17 cellular contexts compared by ENCODE assay signal in the genomic region with DNA sequence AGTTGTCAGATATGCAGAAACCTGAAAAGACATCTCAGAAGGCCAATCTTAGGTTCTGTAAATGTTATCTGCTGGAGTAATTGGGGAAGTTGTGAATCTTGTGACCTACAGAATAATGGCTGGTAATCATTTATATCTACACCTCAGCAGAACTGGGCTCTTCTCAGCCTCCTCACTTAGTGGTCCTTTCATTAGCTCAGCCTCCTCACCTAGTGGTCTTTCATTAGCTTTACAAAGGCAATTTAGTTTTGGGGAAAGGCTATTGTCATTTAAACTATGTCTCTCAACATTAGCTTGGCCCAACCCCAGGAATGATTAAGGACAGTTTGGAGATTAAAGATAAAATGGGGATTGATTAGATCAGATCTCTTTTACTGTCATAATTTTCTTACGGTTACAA.
DNase-seq lines count a peak whose midpoint lies in the region; ATAC-seq and TF ChIP-seq lines count a peak whose summit lies in the region.
"Had no signal": no experiment of that assay in that cellular context is flagged by ENCODE, and none has a peak within 500 bp of the region (broad histone marks: within the 10 kb centered on the region; RNA-seq: fewer than 3 reads in every experiment).

No MANE protein-coding gene starts in this region.

- no peak overlapping the region for H3K23ac ChIP-seq in neuronal stem cell (ENCODE audit: low read depth, low read length, poor library complexity)

- no peak overlapping the region for H4K8ac ChIP-seq in neuronal stem cell (ENCODE audit: low read depth, low read length)

- H3K18ac ChIP-seq in neuronal stem cell (ENCODE audit: low read length) = peak overlapping the region; percentile 23

- POLR2A ChIA-PET in WTC11 (lab: Charles Lee) = no interaction called here

- H3K36me3 ChIP-seq in GM23338 (ENCODE audit: insufficient read depth) = no peaks in the 10 kb centered on the region
- peaks cover 7% of the 10 kb centered on the region; the same call in 1 of the 2 replicates for H3K36me3 ChIP-seq in iPS-20b (ENCODE audit: insufficient read depth, low read depth, low read length)
- no peaks in the 10 kb centered on the region for H3K36me3 ChIP-seq in neuronal stem cell (replicated peaks in 1 of 2; ENCODE audit: control insufficient read depth in 2 of 2, insufficient read depth in 2 of 2, low read length in 2 of 2)
- H3K36me3 ChIP-seq in adrenal gland (replicated peaks in 1 of 2) = no peaks in the 10 kb centered on the region

- no peaks in the 10 kb centered on the region for H3K27me3 Mint-ChIP-seq in GM23338 (ENCODE audit: insufficient read depth, low read depth, poor library complexity)
- H3K27me3 Mint-ChIP-seq in WTC11 (ENCODE audit: low read depth) = peaks cover 13% of the 10 kb centered on the region; the same call in 1 of the 2 replicates
- H3K27me3 Mint-ChIP-seq in activated T-helper 1 cell treated with anti-CD3 and anti-CD28 coated beads, Interleukin-12 subunit alpha, Interleukin-12 subunit beta, Interleukin-2, Interleukin-4 antibody, amounts not matched to agents 30 ng/mL and 10 ng/mL and 1 ng/mL, durations not matched to agents 14 hours and 24 hours and 36 hours (ENCODE audit: insufficient read depth) = no peaks in the 10 kb centered on the region
- H3K27me3 Mint-ChIP-seq: B cell had no signal

- no peak overlapping the region for H2AFZ ChIP-seq in GM23338
- H2AFZ ChIP-seq in neuronal stem cell (ENCODE audit: low read length) = no peak overlapping the region

- no peak overlapping the region for H2BK15ac ChIP-seq in neuronal stem cell (ENCODE audit: low read length)

- no peak for TF ChIP-seq POLR2A in adrenal gland (IDR thresholded peaks at IDR 0.05)

- H3K4me3 Mint-ChIP-seq in GM23338 = peak overlapping the region; percentile 8; the same call in 1 of the 3 replicates
- H3K4me3 Mint-ChIP-seq in WTC11 = peak overlapping the region; percentile 21; the same call in 1 of the 2 replicates
- no peak overlapping the region for H3K4me3 Mint-ChIP-seq in activated T-helper 1 cell treated with anti-CD3 and anti-CD28 coated beads, Interleukin-12 subunit alpha, Interleukin-12 subunit beta, Interleukin-2, Interleukin-4 antibody, amounts not matched to agents 30 ng/mL and 10 ng/mL and 1 ng/mL, durations not matched to agents 14 hours and 24 hours and 36 hours
- H3K4me3 Mint-ChIP-seq: B cell; CD4-positive, alpha-beta memory T cell had no signal

- H3K4me3 ChIP-seq in GM23338 = no peak overlapping the region
- peak overlapping the region; percentile 3; the same call in 1 of the 2 replicates for H3K4me3 ChIP-seq in iPS-20b (ENCODE audit: low read length)
- no peak overlapping the region for H3K4me3 ChIP-seq in neuronal stem cell (ENCODE audit: low read length in 2 of 2)
- no peak overlapping the region for H3K4me3 ChIP-seq in adrenal gland

- H3K27ac ChIP-seq in GM23338 (ENCODE audit: low read depth) (no peak overlapping the region), iPS-20b (ENCODE audit: low read length) (peak overlapping the region; percentile 25), neuronal stem cell (replicated peaks; ENCODE audit: low read length) (no peak overlapping the region), adrenal gland (no peak overlapping the region)

- no peak overlapping the region for H3K9ac ChIP-seq in iPS-20b (ENCODE audit: low read depth, low read length)
- H3K9ac ChIP-seq in neuronal stem cell (ENCODE audit: low read depth, low read length, poor library complexity) = no peak overlapping the region

- H3K4me2 ChIP-seq in GM23338 (peak overlapping the region; percentile 44; the same call in 1 of the 2 replicates), neuronal stem cell (ENCODE audit: insufficient read depth, low read length, poor library complexity, severe bottlenecking) (no peak overlapping the region)

- TF ChIP-seq CTCF in GM23338 (conservative IDR thresholded peaks at IDR 0.05; ENCODE audit: low read depth in 2 of 2) (no peak), WTC11 (IDR thresholded peaks at IDR 0.05) (no peak), adrenal gland (IDR thresholded peaks at IDR 0.05) (no peak)

- no CpG with 5 or more reads among the region's 1 CpG for WGBS in neuronal stem cell (ENCODE audit: extremely low coverage in 2 of 2, insufficient read length in 2 of 2, insufficient replicate concordance in 1 of 2), 2 donors
- WGBS in adrenal gland, 4 donors = 67 to 80% (median 73%) methylated on average over 1 of the region's 1 CpG

- H2BK5ac ChIP-seq in neuronal stem cell (ENCODE audit: low read length) = no peak overlapping the region

- H3K79me1 ChIP-seq in neuronal stem cell (ENCODE audit: low read depth, low read length) = no peaks in the 10 kb centered on the region

- H3K4me1 ChIP-seq in GM23338 (ENCODE audit: insufficient read depth) (peaks cover 21% of the 10 kb centered on the region), iPS-20b (ENCODE audit: insufficient read depth, low read length) (peaks cover 10% of the 10 kb centered on the region), neuronal stem cell (ENCODE audit: control insufficient read depth in 2 of 2, insufficient read depth in 1 of 2, low read depth in 1 of 2, low read length in 2 of 2) (peaks cover 0 to 2% of the 10 kb centered on the region in 2 donors), adrenal gland (replicated peaks in 1 of 2) (no peaks in the 10 kb centered on the region)

- no peaks in the 10 kb centered on the region for H3K27me3 ChIP-seq in GM23338 (ENCODE audit: insufficient read depth)
- no peaks in the 10 kb centered on the region for H3K27me3 ChIP-seq in iPS-20b (ENCODE audit: insufficient read depth, low read length)
- H3K27me3 ChIP-seq in neuronal stem cell (ENCODE audit: control insufficient read depth in 3 of 3, insufficient read depth in 3 of 3, low read depth in 1 of 3, low read length in 3 of 3) = no peaks in the 10 kb centered on the region
- H3K27me3 ChIP-seq in adrenal gland = no peaks in the 10 kb centered on the region

- no peaks in the 10 kb centered on the region for H3K79me2 ChIP-seq in GM23338 (replicated peaks; ENCODE audit: insufficient read depth)

- intact Hi-C loops in adrenal gland (cut with DNase I) = no loop called here
- intact Hi-C loops in activated T-helper 1 cell treated with anti-CD3 and anti-CD28 coated beads, Interleukin-12 subunit alpha, Interleukin-12 subunit beta, Interleukin-2, Interleukin-4 antibody, amounts not matched to agents 30 ng/mL and 10 ng/mL and 1 ng/mL, durations not matched to agents 14 hours and 24 hours and 36 hours (cut with micrococcal nuclease) = no loop called here

- no peaks in the 10 kb centered on the region for H3F3A ChIP-seq in GM23338 (replicated peaks; ENCODE audit: low read depth)

- H3K9me3 ChIP-seq in iPS-20b (ENCODE audit: insufficient read depth, low read depth, low read length) (peaks cover 10% of the 10 kb centered on the region), neuronal stem cell (replicated peaks in 1 of 2; ENCODE audit: control insufficient read depth in 2 of 2, insufficient read depth in 1 of 2, low read depth in 1 of 2, low read length in 2 of 2) (peaks cover 0 to 3% of the 10 kb centered on the region in 2 donors), adrenal gland (replicated peaks in 1 of 3) (no peaks in the 10 kb centered on the region)

- peak; percentile 43 for DNase-seq in GM23338 (ENCODE audit: low spot score)
- no peak for DNase-seq in WTC11 (ENCODE audit: low spot score)
- no peak for DNase-seq in neuronal stem cell (ENCODE audit: low spot score)
- DNase-seq in adrenal gland = no peak
- DNase-seq in NCI-H1417 (lab: John Stamatoyannopoulos, UW) = no peak
- DNase-seq in DMS153 treated with DMSO at 0.1 percent for 48 hours (lab: John Stamatoyannopoulos, UW; ENCODE audit: unreplicated experiment) = no peak
- no peak for DNase-seq in activated T-helper 1 cell treated with anti-CD3 and anti-CD28 coated beads, Interleukin-12 subunit alpha, Interleukin-12 subunit beta, Interleukin-2, Interleukin-4 antibody, amounts not matched to agents 30 ng/mL and 10 ng/mL and 1 ng/mL, durations not matched to agents 14 hours and 24 hours and 36 hours (ENCODE audit: low spot score)
- DNase-seq: ACHN; C1 segment of cervical spinal cord; CD4-positive, alpha-beta memory T cell; DMS79 treated with DMSO at 0.1 percent for 48 hours; EL; GDM1 had no signal

- H3K9me2 ChIP-seq in GM23338 (ENCODE audit: insufficient read depth) = peaks cover 3% of the 10 kb centered on the region; the same call in 1 of the 2 replicates

- peaks cover 20% of the 10 kb centered on the region; the same call in 2 of the 3 replicates for H3K36me3 Mint-ChIP-seq in GM23338 (ENCODE audit: low read depth)
- H3K36me3 Mint-ChIP-seq in WTC11 = peaks cover 30% of the 10 kb centered on the region
- no peaks in the 10 kb centered on the region for H3K36me3 Mint-ChIP-seq in activated T-helper 1 cell treated with anti-CD3 and anti-CD28 coated beads, Interleukin-12 subunit alpha, Interleukin-12 subunit beta, Interleukin-2, Interleukin-4 antibody, amounts not matched to agents 30 ng/mL and 10 ng/mL and 1 ng/mL, durations not matched to agents 14 hours and 24 hours and 36 hours (ENCODE audit: low read depth)
- H3K36me3 Mint-ChIP-seq: CD4-positive, alpha-beta memory T cell had no signal

- H3K27ac Mint-ChIP-seq in GM23338 (peak overlapping the region; percentile 12; the same call in 1 of the 2 replicates), WTC11 (peak overlapping the region; percentile 42; the same call in 1 of the 2 replicates)
- H3K27ac Mint-ChIP-seq in activated T-helper 1 cell treated with anti-CD3 and anti-CD28 coated beads, Interleukin-12 subunit alpha, Interleukin-12 subunit beta, Interleukin-2, Interleukin-4 antibody, amounts not matched to agents 30 ng/mL and 10 ng/mL and 1 ng/mL, durations not matched to agents 14 hours and 24 hours and 36 hours = no peak overlapping the region
- H3K27ac Mint-ChIP-seq: B cell; CD4-positive, alpha-beta memory T cell had no signal

- ATAC-seq in GM23338 = peak; percentile 63
- ATAC-seq in WTC11 = peak; percentile 84
- ATAC-seq: HCT116, HepG2 had no signal

- H3K9me3 Mint-ChIP-seq in GM23338 = peaks cover 23% of the 10 kb centered on the region
- peaks cover 49% of the 10 kb centered on the region for H3K9me3 Mint-ChIP-seq in WTC11
- no peaks in the 10 kb centered on the region for H3K9me3 Mint-ChIP-seq in activated T-helper 1 cell treated with anti-CD3 and anti-CD28 coated beads, Interleukin-12 subunit alpha, Interleukin-12 subunit beta, Interleukin-2, Interleukin-4 antibody, amounts not matched to agents 30 ng/mL and 10 ng/mL and 1 ng/mL, durations not matched to agents 14 hours and 24 hours and 36 hours

- H2BK12ac ChIP-seq in neuronal stem cell (ENCODE audit: low read length) = no peak overlapping the region

- no peak overlapping the region for H3K4ac ChIP-seq in neuronal stem cell (ENCODE audit: low read length)

- H2AK5ac ChIP-seq in neuronal stem cell (ENCODE audit: low read depth, low read length) = no peak overlapping the region

- peaks cover 24% of the 10 kb centered on the region for H3K4me1 Mint-ChIP-seq in GM23338
- H3K4me1 Mint-ChIP-seq in WTC11 = peaks cover 26% of the 10 kb centered on the region
- H3K4me1 Mint-ChIP-seq in activated T-helper 1 cell treated with anti-CD3 and anti-CD28 coated beads, Interleukin-12 subunit alpha, Interleukin-12 subunit beta, Interleukin-2, Interleukin-4 antibody, amounts not matched to agents 30 ng/mL and 10 ng/mL and 1 ng/mL, durations not matched to agents 14 hours and 24 hours and 36 hours (ENCODE audit: low read depth) = no peaks in the 10 kb centered on the region
- H3K4me1 Mint-ChIP-seq: B cell; CD4-positive, alpha-beta memory T cell had no signal

- H4K91ac ChIP-seq in neuronal stem cell (ENCODE audit: low read depth, low read length, poor library complexity) = no peak overlapping the region

- H2BK120ac ChIP-seq in neuronal stem cell (ENCODE audit: low read depth, low read length) = no peak overlapping the region

- no peak overlapping the region for H3K14ac ChIP-seq in neuronal stem cell (ENCODE audit: low read length)

- H4K20me1 ChIP-seq in GM23338 (replicated peaks; ENCODE audit: insufficient read depth) = no peaks in the 10 kb centered on the region

- CTCF ChIA-PET in WTC11 (lab: Charles Lee) = interaction anchor here (0.6 kb wide), 1 partner anchor 9 kb away, joined by 3 read pairs; no protein-coding TSS in a partner anchor
